In the genomic region with DNA sequence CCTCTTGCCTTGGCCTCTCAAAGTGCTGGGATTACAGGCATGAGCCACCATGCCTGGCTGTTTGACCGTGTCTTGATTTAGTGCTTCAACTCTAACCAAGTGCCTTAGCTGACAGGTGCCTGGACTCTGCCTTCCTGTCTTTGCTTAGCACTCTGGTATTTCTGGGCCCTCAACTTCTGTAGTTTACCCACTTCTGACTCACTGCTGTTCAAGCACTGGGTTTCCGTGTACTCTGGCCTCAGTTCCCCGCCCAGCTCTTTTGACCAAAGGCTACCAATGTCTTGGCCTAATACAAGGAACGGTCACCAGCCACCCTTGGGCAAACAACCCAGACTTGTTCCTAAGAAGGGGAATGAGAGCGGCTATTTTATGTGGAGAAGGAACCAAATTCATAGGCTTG, we compare ENCODE assay signal across 1 cellular context.
A peak's percentile ranks its signal among the peaks of the same experiment; 100 is the strongest.
TF ChIP-seq lines count a peak whose summit lies in the region.

No MANE protein-coding gene starts in this region.

TF ChIP-seq in HepG2, 621 proteins besides CTCF, POLR2A, EP300 and RAD21 (continued from another document and continues in another):
- TF ChIP-seq, protein P1, sequence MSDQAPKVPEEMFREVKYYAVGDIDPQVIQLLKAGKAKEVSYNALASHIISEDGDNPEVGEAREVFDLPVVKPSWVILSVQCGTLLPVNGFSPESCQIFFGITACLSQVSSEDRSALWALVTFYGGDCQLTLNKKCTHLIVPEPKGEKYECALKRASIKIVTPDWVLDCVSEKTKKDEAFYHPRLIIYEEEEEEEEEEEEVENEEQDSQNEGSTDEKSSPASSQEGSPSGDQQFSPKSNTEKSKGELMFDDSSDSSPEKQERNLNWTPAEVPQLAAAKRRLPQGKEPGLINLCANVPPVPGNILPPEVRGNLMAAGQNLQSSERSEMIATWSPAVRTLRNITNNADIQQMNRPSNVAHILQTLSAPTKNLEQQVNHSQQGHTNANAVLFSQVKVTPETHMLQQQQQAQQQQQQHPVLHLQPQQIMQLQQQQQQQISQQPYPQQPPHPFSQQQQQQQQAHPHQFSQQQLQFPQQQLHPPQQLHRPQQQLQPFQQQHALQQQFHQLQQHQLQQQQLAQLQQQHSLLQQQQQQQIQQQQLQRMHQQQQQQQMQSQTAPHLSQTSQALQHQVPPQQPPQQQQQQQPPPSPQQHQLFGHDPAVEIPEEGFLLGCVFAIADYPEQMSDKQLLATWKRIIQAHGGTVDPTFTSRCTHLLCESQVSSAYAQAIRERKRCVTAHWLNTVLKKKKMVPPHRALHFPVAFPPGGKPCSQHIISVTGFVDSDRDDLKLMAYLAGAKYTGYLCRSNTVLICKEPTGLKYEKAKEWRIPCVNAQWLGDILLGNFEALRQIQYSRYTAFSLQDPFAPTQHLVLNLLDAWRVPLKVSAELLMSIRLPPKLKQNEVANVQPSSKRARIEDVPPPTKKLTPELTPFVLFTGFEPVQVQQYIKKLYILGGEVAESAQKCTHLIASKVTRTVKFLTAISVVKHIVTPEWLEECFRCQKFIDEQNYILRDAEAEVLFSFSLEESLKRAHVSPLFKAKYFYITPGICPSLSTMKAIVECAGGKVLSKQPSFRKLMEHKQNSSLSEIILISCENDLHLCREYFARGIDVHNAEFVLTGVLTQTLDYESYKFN (CRISPR knock-in tag; conservative IDR thresholded peaks at IDR 0.05), result peak; percentile 88
- TF ChIP-seq SNAI1 (CRISPR knock-in tag; IDR thresholded peaks at IDR 0.05; ENCODE audit: borderline replicate concordance) (0 out of 2 replicates have a peak, but pooled peaks have one; percentile 36), ARNT2 (CRISPR knock-in tag; IDR thresholded peaks at IDR 0.05; ENCODE audit: low read depth) (no peak), RXRB (CRISPR knock-in tag; IDR thresholded peaks at IDR 0.05; ENCODE audit: borderline replicate concordance) (peak; percentile 86; the same call in 1 of the 2 replicates), ZNF720 (CRISPR knock-in tag; IDR thresholded peaks at IDR 0.05) (no peak), HOXA3 (CRISPR knock-in tag; IDR thresholded peaks at IDR 0.05) (peak; percentile 52; the same call in 1 of the 2 replicates), U2AF2 (IDR thresholded peaks at IDR 0.05; ENCODE audit: low read depth, low read length) (no peak), CHCHD3 (CRISPR knock-in tag; IDR thresholded peaks at IDR 0.05) (no peak), ZFP36L1 (CRISPR knock-in tag; IDR thresholded peaks at IDR 0.05) (no peak), HDAC1 (CRISPR knock-in tag; IDR thresholded peaks at IDR 0.05) (peak; percentile 71), ZNF343 (CRISPR knock-in tag; IDR thresholded peaks at IDR 0.05) (no peak), ZNF678 (CRISPR knock-in tag; IDR thresholded peaks at IDR 0.05) (no peak), DNMT1 (CRISPR knock-in tag; IDR thresholded peaks at IDR 0.05) (no peak), HOXA5 (CRISPR knock-in tag; IDR thresholded peaks at IDR 0.05) (no peak), ZNF850 (CRISPR knock-in tag; conservative IDR thresholded peaks at IDR 0.05) (no peak), ZNF253 (CRISPR knock-in tag; IDR thresholded peaks at IDR 0.05; ENCODE audit: borderline replicate concordance) (no peak), RCOR2 (CRISPR knock-in tag; IDR thresholded peaks at IDR 0.05) (peak; percentile 29; the same call in 1 of the 2 replicates), ZNF264 (CRISPR knock-in tag; IDR thresholded peaks at IDR 0.05) (no peak), IRX3 (CRISPR knock-in tag; IDR thresholded peaks at IDR 0.05; ENCODE audit: borderline replicate concordance, low read depth) (no peak), ZNF558 (CRISPR knock-in tag; IDR thresholded peaks at IDR 0.05; ENCODE audit: borderline replicate concordance) (no peak), ARID2 (CRISPR knock-in tag; IDR thresholded peaks at IDR 0.05; ENCODE audit: borderline replicate concordance) (no peak), ZNF547 (CRISPR knock-in tag; IDR thresholded peaks at IDR 0.05) (0 out of 2 replicates have a peak, but pooled peaks have one; percentile 30), CENPX (CRISPR knock-in tag; IDR thresholded peaks at IDR 0.05) (no peak), ZNF670 (CRISPR knock-in tag; IDR thresholded peaks at IDR 0.05; ENCODE audit: borderline replicate concordance) (no peak)
- TF ChIP-seq, protein P2, sequence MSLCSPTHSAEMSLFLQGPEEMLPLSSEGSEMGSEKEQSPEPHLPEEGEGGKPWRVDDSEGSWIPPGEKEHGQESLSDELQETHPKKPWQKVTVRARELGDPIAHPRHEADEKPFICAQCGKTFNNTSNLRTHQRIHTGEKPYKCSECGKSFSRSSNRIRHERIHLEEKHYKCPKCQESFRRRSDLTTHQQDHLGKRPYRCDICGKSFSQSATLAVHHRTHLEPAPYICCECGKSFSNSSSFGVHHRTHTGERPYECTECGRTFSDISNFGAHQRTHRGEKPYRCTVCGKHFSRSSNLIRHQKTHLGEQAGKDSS (CRISPR knock-in tag; IDR thresholded peaks at IDR 0.05; ENCODE audit: borderline replicate concordance, low read depth), result no peak
- TF ChIP-seq, protein P3, sequence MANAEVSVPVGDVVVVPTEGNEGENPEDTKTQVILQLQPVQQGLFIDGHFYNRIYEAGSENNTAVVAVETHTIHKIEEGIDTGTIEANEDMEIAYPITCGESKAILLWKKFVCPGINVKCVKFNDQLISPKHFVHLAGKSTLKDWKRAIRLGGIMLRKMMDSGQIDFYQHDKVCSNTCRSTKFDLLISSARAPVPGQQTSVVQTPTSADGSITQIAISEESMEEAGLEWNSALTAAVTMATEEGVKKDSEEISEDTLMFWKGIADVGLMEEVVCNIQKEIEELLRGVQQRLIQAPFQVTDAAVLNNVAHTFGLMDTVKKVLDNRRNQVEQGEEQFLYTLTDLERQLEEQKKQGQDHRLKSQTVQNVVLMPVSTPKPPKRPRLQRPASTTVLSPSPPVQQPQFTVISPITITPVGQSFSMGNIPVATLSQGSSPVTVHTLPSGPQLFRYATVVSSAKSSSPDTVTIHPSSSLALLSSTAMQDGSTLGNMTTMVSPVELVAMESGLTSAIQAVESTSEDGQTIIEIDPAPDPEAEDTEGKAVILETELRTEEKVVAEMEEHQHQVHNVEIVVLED (CRISPR knock-in tag; IDR thresholded peaks at IDR 0.05; ENCODE audit: borderline replicate concordance), result peak; percentile 21; the same call in 1 of the 2 replicates
- TF ChIP-seq, protein P4, sequence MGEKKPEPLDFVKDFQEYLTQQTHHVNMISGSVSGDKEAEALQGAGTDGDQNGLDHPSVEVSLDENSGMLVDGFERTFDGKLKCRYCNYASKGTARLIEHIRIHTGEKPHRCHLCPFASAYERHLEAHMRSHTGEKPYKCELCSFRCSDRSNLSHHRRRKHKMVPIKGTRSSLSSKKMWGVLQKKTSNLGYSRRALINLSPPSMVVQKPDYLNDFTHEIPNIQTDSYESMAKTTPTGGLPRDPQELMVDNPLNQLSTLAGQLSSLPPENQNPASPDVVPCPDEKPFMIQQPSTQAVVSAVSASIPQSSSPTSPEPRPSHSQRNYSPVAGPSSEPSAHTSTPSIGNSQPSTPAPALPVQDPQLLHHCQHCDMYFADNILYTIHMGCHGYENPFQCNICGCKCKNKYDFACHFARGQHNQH (CRISPR knock-in tag; IDR thresholded peaks at IDR 0.05), result peak; percentile 57; the same call in 1 of the 2 replicates
- TF ChIP-seq, protein P5, sequence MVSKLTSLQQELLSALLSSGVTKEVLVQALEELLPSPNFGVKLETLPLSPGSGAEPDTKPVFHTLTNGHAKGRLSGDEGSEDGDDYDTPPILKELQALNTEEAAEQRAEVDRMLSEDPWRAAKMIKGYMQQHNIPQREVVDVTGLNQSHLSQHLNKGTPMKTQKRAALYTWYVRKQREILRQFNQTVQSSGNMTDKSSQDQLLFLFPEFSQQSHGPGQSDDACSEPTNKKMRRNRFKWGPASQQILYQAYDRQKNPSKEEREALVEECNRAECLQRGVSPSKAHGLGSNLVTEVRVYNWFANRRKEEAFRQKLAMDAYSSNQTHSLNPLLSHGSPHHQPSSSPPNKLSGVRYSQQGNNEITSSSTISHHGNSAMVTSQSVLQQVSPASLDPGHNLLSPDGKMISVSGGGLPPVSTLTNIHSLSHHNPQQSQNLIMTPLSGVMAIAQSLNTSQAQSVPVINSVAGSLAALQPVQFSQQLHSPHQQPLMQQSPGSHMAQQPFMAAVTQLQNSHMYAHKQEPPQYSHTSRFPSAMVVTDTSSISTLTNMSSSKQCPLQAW (CRISPR knock-in tag; IDR thresholded peaks at IDR 0.05), result peak; percentile 49; the same call in 1 of the 2 replicates
- TF ChIP-seq, protein P6, sequence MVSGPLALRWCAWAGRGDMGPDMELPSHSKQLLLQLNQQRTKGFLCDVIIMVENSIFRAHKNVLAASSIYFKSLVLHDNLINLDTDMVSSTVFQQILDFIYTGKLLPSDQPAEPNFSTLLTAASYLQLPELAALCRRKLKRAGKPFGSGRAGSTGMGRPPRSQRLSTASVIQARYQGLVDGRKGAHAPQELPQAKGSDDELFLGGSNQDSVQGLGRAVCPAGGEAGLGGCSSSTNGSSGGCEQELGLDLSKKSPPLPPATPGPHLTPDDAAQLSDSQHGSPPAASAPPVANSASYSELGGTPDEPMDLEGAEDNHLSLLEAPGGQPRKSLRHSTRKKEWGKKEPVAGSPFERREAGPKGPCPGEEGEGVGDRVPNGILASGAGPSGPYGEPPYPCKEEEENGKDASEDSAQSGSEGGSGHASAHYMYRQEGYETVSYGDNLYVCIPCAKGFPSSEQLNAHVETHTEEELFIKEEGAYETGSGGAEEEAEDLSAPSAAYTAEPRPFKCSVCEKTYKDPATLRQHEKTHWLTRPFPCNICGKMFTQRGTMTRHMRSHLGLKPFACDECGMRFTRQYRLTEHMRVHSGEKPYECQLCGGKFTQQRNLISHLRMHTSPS (CRISPR knock-in tag; IDR thresholded peaks at IDR 0.05; ENCODE audit: low read depth), result peak; percentile 36; the same call in 1 of the 2 replicates
- TF ChIP-seq, protein P7, sequence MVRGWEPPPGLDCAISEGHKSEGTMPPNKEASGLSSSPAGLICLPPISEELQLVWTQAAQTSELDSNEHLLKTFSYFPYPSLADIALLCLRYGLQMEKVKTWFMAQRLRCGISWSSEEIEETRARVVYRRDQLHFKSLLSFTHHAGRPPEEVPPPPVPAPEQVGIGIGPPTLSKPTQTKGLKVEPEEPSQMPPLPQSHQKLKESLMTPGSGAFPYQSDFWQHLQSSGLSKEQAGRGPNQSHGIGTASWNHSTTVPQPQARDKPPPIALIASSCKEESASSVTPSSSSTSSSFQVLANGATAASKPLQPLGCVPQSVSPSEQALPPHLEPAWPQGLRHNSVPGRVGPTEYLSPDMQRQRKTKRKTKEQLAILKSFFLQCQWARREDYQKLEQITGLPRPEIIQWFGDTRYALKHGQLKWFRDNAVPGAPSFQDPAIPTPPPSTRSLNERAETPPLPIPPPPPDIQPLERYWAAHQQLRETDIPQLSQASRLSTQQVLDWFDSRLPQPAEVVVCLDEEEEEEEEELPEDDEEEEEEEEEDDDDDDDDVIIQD (CRISPR knock-in tag; IDR thresholded peaks at IDR 0.05; ENCODE audit: low read depth), result 0 out of 2 replicates have a peak, but pooled peaks have one; percentile 29
- TF ChIP-seq, protein P8, sequence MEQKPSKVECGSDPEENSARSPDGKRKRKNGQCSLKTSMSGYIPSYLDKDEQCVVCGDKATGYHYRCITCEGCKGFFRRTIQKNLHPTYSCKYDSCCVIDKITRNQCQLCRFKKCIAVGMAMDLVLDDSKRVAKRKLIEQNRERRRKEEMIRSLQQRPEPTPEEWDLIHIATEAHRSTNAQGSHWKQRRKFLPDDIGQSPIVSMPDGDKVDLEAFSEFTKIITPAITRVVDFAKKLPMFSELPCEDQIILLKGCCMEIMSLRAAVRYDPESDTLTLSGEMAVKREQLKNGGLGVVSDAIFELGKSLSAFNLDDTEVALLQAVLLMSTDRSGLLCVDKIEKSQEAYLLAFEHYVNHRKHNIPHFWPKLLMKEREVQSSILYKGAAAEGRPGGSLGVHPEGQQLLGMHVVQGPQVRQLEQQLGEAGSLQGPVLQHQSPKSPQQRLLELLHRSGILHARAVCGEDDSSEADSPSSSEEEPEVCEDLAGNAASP (CRISPR knock-in tag; IDR thresholded peaks at IDR 0.05; ENCODE audit: borderline replicate concordance), result no peak
- TF ChIP-seq, protein P9, sequence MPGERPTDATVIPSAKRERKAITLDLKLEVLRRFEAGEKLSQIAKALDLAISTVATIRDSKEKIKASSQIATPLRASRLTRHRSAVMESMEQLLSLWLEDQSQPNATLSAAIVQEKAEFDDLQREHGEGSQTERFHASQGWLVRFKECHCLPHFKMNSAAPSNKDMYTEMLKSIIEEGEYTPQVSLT (CRISPR knock-in tag; IDR thresholded peaks at IDR 0.05; ENCODE audit: borderline replicate concordance, low read depth), result no peak
- TF ChIP-seq, protein P10, sequence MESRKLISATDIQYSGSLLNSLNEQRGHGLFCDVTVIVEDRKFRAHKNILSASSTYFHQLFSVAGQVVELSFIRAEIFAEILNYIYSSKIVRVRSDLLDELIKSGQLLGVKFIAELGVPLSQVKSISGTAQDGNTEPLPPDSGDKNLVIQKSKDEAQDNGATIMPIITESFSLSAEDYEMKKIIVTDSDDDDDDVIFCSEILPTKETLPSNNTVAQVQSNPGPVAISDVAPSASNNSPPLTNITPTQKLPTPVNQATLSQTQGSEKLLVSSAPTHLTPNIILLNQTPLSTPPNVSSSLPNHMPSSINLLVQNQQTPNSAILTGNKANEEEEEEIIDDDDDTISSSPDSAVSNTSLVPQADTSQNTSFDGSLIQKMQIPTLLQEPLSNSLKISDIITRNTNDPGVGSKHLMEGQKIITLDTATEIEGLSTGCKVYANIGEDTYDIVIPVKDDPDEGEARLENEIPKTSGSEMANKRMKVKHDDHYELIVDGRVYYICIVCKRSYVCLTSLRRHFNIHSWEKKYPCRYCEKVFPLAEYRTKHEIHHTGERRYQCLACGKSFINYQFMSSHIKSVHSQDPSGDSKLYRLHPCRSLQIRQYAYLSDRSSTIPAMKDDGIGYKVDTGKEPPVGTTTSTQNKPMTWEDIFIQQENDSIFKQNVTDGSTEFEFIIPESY (CRISPR knock-in tag; IDR thresholded peaks at IDR 0.05), result no peak; the same call in 1 of the 2 replicates
- TF ChIP-seq, protein P11, sequence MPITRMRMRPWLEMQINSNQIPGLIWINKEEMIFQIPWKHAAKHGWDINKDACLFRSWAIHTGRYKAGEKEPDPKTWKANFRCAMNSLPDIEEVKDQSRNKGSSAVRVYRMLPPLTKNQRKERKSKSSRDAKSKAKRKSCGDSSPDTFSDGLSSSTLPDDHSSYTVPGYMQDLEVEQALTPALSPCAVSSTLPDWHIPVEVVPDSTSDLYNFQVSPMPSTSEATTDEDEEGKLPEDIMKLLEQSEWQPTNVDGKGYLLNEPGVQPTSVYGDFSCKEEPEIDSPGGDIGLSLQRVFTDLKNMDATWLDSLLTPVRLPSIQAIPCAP (CRISPR knock-in tag; IDR thresholded peaks at IDR 0.05; ENCODE audit: low read depth), result no peak
